ENCODE assay signal across 1 cellular context in genomic region chr4:125322363-125322730, GRCh38.
TF ChIP-seq lines count a peak whose summit lies in the region.

No MANE protein-coding gene starts in this region.

TF ChIP-seq in IMR-90, 13 proteins besides CTCF, POLR2A, EP300 and RAD21:
- no peak for TF ChIP-seq RFX5 (IDR thresholded peaks at IDR 0.05; ENCODE audit: low read depth, low read length)
- TF ChIP-seq SMC3 (IDR thresholded peaks at IDR 0.05; ENCODE audit: low read depth, low read length) = no peak
- TF ChIP-seq ELK1 (IDR thresholded peaks at IDR 0.05; ENCODE audit: borderline replicate concordance, low read depth, low read length) = no peak
- TF ChIP-seq MXI1 (IDR thresholded peaks at IDR 0.05; ENCODE audit: borderline replicate concordance, low read depth, low read length) = no peak
- no peak for TF ChIP-seq CHD1 (IDR thresholded peaks at IDR 0.05; ENCODE audit: low read depth, low read length)
- no peak for TF ChIP-seq CEBPB (IDR thresholded peaks at IDR 0.05; ENCODE audit: low read depth, low read length)
